In genomic region chr19:41863209-41863931, GRCh38 we compare ENCODE assay signal across 2 cellular contexts.
A peak's percentile ranks its signal among the peaks of the same experiment; 100 is the strongest.
TF ChIP-seq lines count a peak whose summit lies in the region.

No MANE protein-coding gene starts in this region.

TF ChIP-seq in A549, 52 proteins besides CTCF, POLR2A, EP300 and RAD21:
- TF ChIP-seq, protein P1, sequence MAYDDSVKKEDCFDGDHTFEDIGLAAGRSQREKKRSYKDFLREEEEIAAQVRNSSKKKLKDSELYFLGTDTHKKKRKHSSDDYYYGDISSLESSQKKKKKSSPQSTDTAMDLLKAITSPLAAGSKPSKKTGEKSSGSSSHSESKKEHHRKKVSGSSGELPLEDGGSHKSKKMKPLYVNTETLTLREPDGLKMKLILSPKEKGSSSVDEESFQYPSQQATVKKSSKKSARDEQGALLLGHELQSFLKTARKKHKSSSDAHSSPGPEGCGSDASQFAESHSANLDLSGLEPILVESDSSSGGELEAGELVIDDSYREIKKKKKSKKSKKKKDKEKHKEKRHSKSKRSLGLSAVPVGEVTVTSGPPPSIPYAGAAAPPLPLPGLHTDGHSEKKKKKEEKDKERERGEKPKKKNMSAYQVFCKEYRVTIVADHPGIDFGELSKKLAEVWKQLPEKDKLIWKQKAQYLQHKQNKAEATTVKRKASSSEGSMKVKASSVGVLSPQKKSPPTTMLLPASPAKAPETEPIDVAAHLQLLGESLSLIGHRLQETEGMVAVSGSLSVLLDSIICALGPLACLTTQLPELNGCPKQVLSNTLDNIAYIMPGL (CRISPR knock-in tag; IDR thresholded peaks at IDR 0.05; ENCODE audit: borderline replicate concordance) = 0 out of 2 replicates have a peak, but pooled peaks have one; percentile 39
- no peak for TF ChIP-seq ZFP36 (IDR thresholded peaks at IDR 0.05; ENCODE audit: borderline replicate concordance, partially characterized antibody)

TF ChIP-seq in GM12878, 131 proteins besides CTCF, POLR2A, EP300 and RAD21:
- TF ChIP-seq POLR2AphosphoS5 (IDR thresholded peaks at IDR 0.05; ENCODE audit: low read length) = peak; percentile 33; the same call in 1 of the 2 replicates
- no peak for TF ChIP-seq YY1 (IDR thresholded peaks at IDR 0.05; ENCODE audit: low read depth, low read length)
